In the genomic region with DNA sequence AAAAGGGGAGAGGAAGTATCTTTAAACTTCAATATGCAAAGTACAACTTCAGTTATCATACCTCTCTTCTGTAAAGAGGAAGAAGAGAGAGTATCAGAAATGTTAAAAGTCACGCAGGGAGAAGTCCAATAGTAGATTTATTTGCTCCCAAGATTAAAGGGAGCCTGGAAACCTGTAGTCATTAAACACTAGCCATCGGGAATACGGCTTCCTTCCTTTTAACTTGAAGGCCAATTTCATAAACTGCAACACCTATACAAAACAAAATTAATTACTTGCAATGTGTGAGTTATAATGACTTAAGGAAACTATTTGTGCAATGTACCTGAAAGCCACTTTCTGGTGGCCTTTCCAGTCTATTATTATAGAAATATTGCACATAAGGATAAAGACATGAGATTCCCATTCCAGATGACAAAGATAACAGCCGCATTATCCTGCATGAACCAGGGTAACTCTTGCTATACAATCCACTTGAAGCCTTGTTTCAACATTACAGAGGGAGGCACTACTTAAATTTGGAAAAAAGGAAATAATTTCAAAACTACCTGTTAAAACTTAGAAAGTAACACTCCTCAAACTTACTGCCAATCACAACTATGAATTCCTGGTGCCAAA, we compare ENCODE assay signal across 8 cellular contexts. TPM values are rescaled to one million over a fixed set of nuclear protein-coding genes. Genes with fewer than 3 reads are reported as not detected.
A peak's percentile ranks its signal among the peaks of the same experiment; 100 is the strongest.
DNase-seq lines count a peak whose midpoint lies in the region; ATAC-seq, FAIRE-seq and TF ChIP-seq lines count a peak whose summit lies in the region.

No MANE protein-coding gene starts in this region.

- peaks cover 61% of the 10 kb centered on the region for H3K4me1 ChIP-seq in iPS-18a (ENCODE audit: control insufficient read depth, low read depth, low read length)

- H3K9me3 Mint-ChIP-seq in stimulated activated effector memory CD8-positive, alpha-beta T cell treated with anti-CD3 and anti-CD28 coated beads, Interleukin-12 subunit alpha, Interleukin-12 subunit beta, amount 100 ng/mL, for 72 hours = no peaks in the 10 kb centered on the region

- no peak for TF ChIP-seq CTCF in WI38 (IDR thresholded peaks at IDR 0.05; ENCODE audit: low read depth, low read length)

- peaks cover 28% of the 10 kb centered on the region for H3K36me3 ChIP-seq in iPS-18a (ENCODE audit: control insufficient read depth, low read depth, low read length)

- H3K27me3 ChIP-seq in iPS-18a (ENCODE audit: control insufficient read depth, insufficient read depth, low read length) = no peaks in the 10 kb centered on the region

- no peak; the same call in 1 of the 2 replicates for TF ChIP-seq POLR2A in GM12892 (IDR thresholded peaks at IDR 0.05; ENCODE audit: low read depth, low read length)

- DNase-seq in NCI-H82 (lab: John Stamatoyannopoulos, UW) (peak; percentile 38), NCI-H82 treated with DMSO at 0.1 percent for 48 hours (lab: John Stamatoyannopoulos, UW; ENCODE audit: unreplicated experiment) (no peak), Kasumi-1 (lab: John Stamatoyannopoulos, UW) (no peak), GM12892 (ENCODE audit: insufficient read length) (no peak)
- DNase-seq in stimulated activated effector memory CD8-positive, alpha-beta T cell treated with anti-CD3 and anti-CD28 coated beads, Interleukin-12 subunit alpha, Interleukin-12 subunit beta, amount 100 ng/mL, for 72 hours (ENCODE audit: low spot score in 2 of 2) = no peak

- H3K27ac ChIP-seq in iPS-18a (ENCODE audit: low read length) = no peak overlapping the region

- H3K27ac Mint-ChIP-seq in stimulated activated effector memory CD8-positive, alpha-beta T cell treated with anti-CD3 and anti-CD28 coated beads, Interleukin-12 subunit alpha, Interleukin-12 subunit beta, amount 100 ng/mL, for 72 hours = peak overlapping the region; percentile 99

- peaks cover 100% of the 10 kb centered on the region for H3K36me3 Mint-ChIP-seq in stimulated activated effector memory CD8-positive, alpha-beta T cell treated with anti-CD3 and anti-CD28 coated beads, Interleukin-12 subunit alpha, Interleukin-12 subunit beta, amount 100 ng/mL, for 72 hours

- H3K9me3 ChIP-seq in iPS-18a (ENCODE audit: control insufficient read depth, low read depth, low read length) = no peaks in the 10 kb centered on the region

- H3K4me1 Mint-ChIP-seq in stimulated activated effector memory CD8-positive, alpha-beta T cell treated with anti-CD3 and anti-CD28 coated beads, Interleukin-12 subunit alpha, Interleukin-12 subunit beta, amount 100 ng/mL, for 72 hours = peaks cover 39% of the 10 kb centered on the region

- peak overlapping the region; percentile 25 for H3K9ac ChIP-seq in iPS-18a (ENCODE audit: low read length)

- no peak for FAIRE-seq in GM12892 (lab: Jason Lieb, UNC)

- peak overlapping the region; percentile 98 for H3K4me3 ChIP-seq in WI38 (ENCODE audit: low read depth, low read length)
- peak overlapping the region; percentile 73 for H3K4me3 ChIP-seq in iPS-18a (ENCODE audit: low read length)

- ATAC-seq in stimulated activated effector memory CD8-positive, alpha-beta T cell treated with anti-CD3 and anti-CD28 coated beads, Interleukin-12 subunit alpha, Interleukin-12 subunit beta, amount 100 ng/mL, for 72 hours = no peak
- ATAC-seq in HG03469 (IDR thresholded peaks at IDR 0.05; ENCODE audit: unreplicated experiment) = no peak

- peak overlapping the region; percentile 100 for H3K4me3 Mint-ChIP-seq in stimulated activated effector memory CD8-positive, alpha-beta T cell treated with anti-CD3 and anti-CD28 coated beads, Interleukin-12 subunit alpha, Interleukin-12 subunit beta, amount 100 ng/mL, for 72 hours

RNA-seq across cellular contexts. Expression of a gene that starts 4.6 kb away (rescaled TPM):
- 123 TPM for polyA plus RNA-seq in GM12892 (2012; ENCODE audit: missing spikeins)
